In the genomic region with DNA sequence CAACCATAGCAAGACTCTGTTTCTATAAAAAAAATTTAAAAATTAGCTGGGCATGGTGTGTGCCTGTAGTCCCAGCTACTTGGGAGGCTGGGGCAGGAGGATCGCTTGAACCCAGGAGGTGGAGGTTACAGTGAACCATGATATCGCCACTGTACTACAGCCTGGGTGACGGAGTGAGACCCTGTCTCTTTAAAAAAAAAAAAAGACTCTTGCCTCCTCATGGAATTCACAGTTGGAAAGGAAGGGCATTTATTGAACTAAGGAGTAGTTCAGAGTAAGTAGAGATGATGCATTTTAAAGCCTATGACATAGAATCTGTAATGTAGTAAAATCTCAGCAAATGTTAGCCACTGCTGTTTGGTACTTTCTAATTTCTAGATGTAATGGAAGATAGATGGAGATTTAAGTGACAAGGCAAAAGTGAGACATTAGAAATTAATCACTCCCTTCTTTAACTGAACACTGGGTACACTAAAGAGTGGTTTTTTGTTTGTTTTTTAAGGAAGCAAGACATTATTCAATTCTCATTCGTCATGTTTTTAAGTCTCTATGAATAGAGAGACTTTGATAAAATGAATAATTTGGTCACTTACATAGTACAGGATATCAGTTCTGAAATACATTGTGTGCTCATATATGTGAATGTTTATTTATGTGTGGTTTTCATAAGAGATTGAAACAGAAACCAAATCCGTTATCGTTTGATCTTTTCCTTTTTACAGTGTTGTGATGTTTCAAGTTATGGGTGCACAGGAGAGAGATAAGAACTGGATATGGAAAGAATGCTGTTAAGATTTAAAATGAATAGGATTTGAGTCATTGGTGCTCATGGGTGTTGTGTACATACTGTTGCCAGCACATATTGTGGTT, we compare ENCODE assay signal across 8 cellular contexts.
DNase-seq lines count a peak whose midpoint lies in the region; ATAC-seq and FAIRE-seq lines count a peak whose summit lies in the region.

No MANE protein-coding gene starts in this region.

- H3K9ac ChIP-seq in endocrine pancreas (ENCODE audit: control insufficient read depth, insufficient read depth, low read length) (peak overlapping the region; percentile 13), rectal smooth muscle tissue (ENCODE audit: low read length) (no peak overlapping the region)

- DNase-seq in RCC 7860 (ENCODE audit: low spot score) (peak; percentile 89), NCI-H1105 (lab: John Stamatoyannopoulos, UW) (no peak), NCI-H526 (lab: John Stamatoyannopoulos, UW) (no peak), DMS114 treated with DMSO at 0.1 percent for 48 hours (lab: John Stamatoyannopoulos, UW; ENCODE audit: unreplicated experiment) (no peak)

- no peaks in the 10 kb centered on the region for H3K27me3 ChIP-seq in endocrine pancreas (ENCODE audit: control insufficient read depth, insufficient read depth, low read length)
- no peaks in the 10 kb centered on the region for H3K27me3 ChIP-seq in rectal smooth muscle tissue (ENCODE audit: control insufficient read depth, insufficient read depth, low read length)

- H3K27ac ChIP-seq in rectal smooth muscle tissue (ENCODE audit: low read depth, low read length): no peak overlapping the region

- H3K9me3 ChIP-seq in endocrine pancreas (ENCODE audit: control insufficient read depth, low read length): no peaks in the 10 kb centered on the region

- H3K4me3 ChIP-seq in endocrine pancreas (ENCODE audit: control insufficient read depth, insufficient read depth, low read length) (peak overlapping the region; percentile 96), rectal smooth muscle tissue (ENCODE audit: low read length) (peak overlapping the region; percentile 13)

- peaks cover 26% of the 10 kb centered on the region for H3K4me1 ChIP-seq in endocrine pancreas (ENCODE audit: control insufficient read depth, insufficient read depth, low read length)
- no peaks in the 10 kb centered on the region for H3K4me1 ChIP-seq in rectal smooth muscle tissue (ENCODE audit: control insufficient read depth, insufficient read depth, low read length)

- peaks cover 13% of the 10 kb centered on the region for H3K36me3 ChIP-seq in endocrine pancreas (ENCODE audit: control insufficient read depth, insufficient read depth, low read length)
- H3K36me3 ChIP-seq in rectal smooth muscle tissue (ENCODE audit: control insufficient read depth, insufficient read depth, low read length): no peaks in the 10 kb centered on the region

- FAIRE-seq in RCC 7860 (lab: Jason Lieb, UNC): peak; percentile 94

- ATAC-seq in GM18502 (IDR thresholded peaks at IDR 0.05; ENCODE audit: poor library complexity, unreplicated experiment): peak; percentile 69
- peak; percentile 74 for ATAC-seq in HG02642 (IDR thresholded peaks at IDR 0.05; ENCODE audit: poor library complexity, unreplicated experiment)
